In genomic region chr6:72217626-72218025, GRCh38 we compare ENCODE assay signal across 21 cellular contexts.
"Had no signal": no experiment of that assay in that cellular context is flagged by ENCODE, and none has a peak within 500 bp of the region (broad histone marks: within the 10 kb centered on the region; RNA-seq: fewer than 3 reads in every experiment).

No MANE protein-coding gene starts in this region.

- H3K4me3 ChIP-seq: left lung, lower lobe of right lung, right atrium auricular region, right lobe of liver, smooth muscle cell, testis, thyroid gland, transverse colon, upper lobe of left lung, vagina had no signal

- H3K4me1 ChIP-seq: left lung, lower lobe of right lung, right atrium auricular region, testis, thyroid gland, transverse colon, upper lobe of left lung, vagina had no signal

- H3K27me3 ChIP-seq: left lung, neutrophil, right atrium auricular region, right lobe of liver, testis, thyroid gland, transverse colon, upper lobe of left lung, vagina had no signal

- H3K9me3 ChIP-seq: left lung, lower lobe of right lung, neutrophil, right atrium auricular region, right lobe of liver, testis, thyroid gland, transverse colon, upper lobe of left lung, vagina had no signal

- ATAC-seq: naive thymus-derived CD8-positive, alpha-beta T cell; stimulated activated naive CD8-positive, alpha-beta T cell treated with anti-CD3 and anti-CD28 coated beads, Interleukin-15, amount 100 ng/mL, for 72 hours had no signal

- FAIRE-seq: keratinocyte had no signal

- H3K27ac ChIP-seq: left lung, lower lobe of right lung, neutrophil, right atrium auricular region, right lobe of liver, testis, thyroid gland, transverse colon, upper lobe of left lung, vagina had no signal

- H3K4me2 ChIP-seq: smooth muscle cell had no signal

- H3K36me3 ChIP-seq: left lung, lower lobe of right lung, neutrophil, right atrium auricular region, right lobe of liver, thyroid gland, transverse colon, upper lobe of left lung, vagina had no signal

- DNase-seq: kidney glomerular epithelial cell; left colon; lower lobe of right lung; naive thymus-derived CD8-positive, alpha-beta T cell; stimulated activated CD4-positive, alpha-beta T cell treated with anti-CD3 and anti-CD28 coated beads, Interleukin-1b, Interleukin-23, amount 100 ng/mL, for 48 hours; stimulated activated CD4-positive, alpha-beta T cell treated with anti-CD3 and anti-CD28 coated beads, Interleukin-2, amount 100 ng/mL, for 48 hours; stimulated activated CD4-positive, alpha-beta T cell treated with anti-CD3 and anti-CD28 coated beads, Interleukin-4, amount 100 ng/mL, for 4 hours; stimulated activated CD8-positive, alpha-beta memory T cell treated with anti-CD3 and anti-CD28 coated beads, Interleukin-4, amount 100 ng/mL, for 48 hours; stimulated activated naive CD4-positive, alpha-beta T cell treated with Interleukin-2 at 50 U/mL for 16 hours; stimulated activated naive CD8-positive, alpha-beta T cell treated with anti-CD3 and anti-CD28 coated beads, Interleukin-15, amount 100 ng/mL, for 72 hours; transverse colon had no signal
